1 cellular context compared by ENCODE assay signal in the genomic region with DNA sequence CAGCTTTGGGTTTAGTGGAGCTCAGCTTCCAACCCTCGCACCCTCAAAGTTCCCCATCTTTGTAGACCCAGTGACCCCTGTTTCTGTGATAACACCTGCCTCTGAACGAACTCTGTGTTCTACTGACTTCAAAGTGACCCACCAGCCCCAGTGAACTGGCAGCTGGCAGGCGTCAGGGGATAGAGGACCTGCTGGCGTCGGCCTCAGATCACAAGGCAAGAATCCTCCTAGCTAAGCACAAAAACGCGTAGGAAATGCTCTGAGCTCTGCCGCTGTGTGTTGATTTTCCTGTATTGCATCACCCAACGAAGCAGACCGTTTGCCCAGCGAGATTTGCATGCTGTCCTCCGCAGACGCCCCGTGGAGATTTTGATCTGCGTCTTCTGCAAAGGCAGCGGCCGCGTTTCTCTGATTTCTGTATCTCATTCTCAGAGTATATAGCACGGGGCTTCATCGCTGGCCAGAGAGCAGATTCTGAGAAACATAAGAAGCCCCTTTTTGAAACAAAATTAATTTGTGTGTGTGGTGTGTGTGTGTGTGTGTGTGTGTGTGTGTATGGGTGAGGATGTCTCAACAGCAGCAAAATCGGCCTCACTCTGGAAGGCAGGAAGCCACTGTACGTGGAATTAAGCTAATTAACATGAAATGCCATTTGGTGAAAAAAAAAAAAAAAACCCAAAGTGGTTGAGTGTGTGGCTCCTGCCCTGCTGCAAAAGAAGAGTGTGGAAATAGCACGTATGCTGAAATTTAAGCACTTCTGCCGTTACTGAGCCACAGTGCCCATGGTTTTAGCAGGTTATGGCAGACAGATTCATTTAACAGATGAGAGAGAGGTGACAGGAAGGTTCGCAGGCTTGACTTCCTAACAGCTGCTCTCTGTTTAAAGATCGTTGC.
A peak's percentile ranks its signal among the peaks of the same experiment; 100 is the strongest.
TF ChIP-seq lines count a peak whose summit lies in the region.

No MANE protein-coding gene starts in this region.

TF ChIP-seq in HepG2, 621 proteins besides CTCF, POLR2A, EP300 and RAD21 (continued from another document and continues in another):
- TF ChIP-seq NR2F2 (IDR thresholded peaks at IDR 0.05; ENCODE audit: borderline replicate concordance, low read depth): peak; percentile 57; the same call in 1 of the 2 replicates
- TF ChIP-seq MIER3 (CRISPR knock-in tag; IDR thresholded peaks at IDR 0.05; ENCODE audit: borderline replicate concordance): peak; percentile 77; the same call in 1 of the 2 replicates
- TF ChIP-seq, protein P1, sequence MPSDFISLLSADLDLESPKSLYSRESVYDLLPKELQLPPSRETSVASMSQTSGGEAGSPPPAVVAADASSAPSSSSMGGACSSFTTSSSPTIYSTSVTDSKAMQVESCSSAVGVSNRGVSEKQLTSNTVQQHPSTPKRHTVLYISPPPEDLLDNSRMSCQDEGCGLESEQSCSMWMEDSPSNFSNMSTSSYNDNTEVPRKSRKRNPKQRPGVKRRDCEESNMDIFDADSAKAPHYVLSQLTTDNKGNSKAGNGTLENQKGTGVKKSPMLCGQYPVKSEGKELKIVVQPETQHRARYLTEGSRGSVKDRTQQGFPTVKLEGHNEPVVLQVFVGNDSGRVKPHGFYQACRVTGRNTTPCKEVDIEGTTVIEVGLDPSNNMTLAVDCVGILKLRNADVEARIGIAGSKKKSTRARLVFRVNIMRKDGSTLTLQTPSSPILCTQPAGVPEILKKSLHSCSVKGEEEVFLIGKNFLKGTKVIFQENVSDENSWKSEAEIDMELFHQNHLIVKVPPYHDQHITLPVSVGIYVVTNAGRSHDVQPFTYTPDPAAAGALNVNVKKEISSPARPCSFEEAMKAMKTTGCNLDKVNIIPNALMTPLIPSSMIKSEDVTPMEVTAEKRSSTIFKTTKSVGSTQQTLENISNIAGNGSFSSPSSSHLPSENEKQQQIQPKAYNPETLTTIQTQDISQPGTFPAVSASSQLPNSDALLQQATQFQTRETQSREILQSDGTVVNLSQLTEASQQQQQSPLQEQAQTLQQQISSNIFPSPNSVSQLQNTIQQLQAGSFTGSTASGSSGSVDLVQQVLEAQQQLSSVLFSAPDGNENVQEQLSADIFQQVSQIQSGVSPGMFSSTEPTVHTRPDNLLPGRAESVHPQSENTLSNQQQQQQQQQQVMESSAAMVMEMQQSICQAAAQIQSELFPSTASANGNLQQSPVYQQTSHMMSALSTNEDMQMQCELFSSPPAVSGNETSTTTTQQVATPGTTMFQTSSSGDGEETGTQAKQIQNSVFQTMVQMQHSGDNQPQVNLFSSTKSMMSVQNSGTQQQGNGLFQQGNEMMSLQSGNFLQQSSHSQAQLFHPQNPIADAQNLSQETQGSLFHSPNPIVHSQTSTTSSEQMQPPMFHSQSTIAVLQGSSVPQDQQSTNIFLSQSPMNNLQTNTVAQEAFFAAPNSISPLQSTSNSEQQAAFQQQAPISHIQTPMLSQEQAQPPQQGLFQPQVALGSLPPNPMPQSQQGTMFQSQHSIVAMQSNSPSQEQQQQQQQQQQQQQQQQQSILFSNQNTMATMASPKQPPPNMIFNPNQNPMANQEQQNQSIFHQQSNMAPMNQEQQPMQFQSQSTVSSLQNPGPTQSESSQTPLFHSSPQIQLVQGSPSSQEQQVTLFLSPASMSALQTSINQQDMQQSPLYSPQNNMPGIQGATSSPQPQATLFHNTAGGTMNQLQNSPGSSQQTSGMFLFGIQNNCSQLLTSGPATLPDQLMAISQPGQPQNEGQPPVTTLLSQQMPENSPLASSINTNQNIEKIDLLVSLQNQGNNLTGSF (CRISPR knock-in tag; IDR thresholded peaks at IDR 0.05): no peak
- TF ChIP-seq, protein P2, sequence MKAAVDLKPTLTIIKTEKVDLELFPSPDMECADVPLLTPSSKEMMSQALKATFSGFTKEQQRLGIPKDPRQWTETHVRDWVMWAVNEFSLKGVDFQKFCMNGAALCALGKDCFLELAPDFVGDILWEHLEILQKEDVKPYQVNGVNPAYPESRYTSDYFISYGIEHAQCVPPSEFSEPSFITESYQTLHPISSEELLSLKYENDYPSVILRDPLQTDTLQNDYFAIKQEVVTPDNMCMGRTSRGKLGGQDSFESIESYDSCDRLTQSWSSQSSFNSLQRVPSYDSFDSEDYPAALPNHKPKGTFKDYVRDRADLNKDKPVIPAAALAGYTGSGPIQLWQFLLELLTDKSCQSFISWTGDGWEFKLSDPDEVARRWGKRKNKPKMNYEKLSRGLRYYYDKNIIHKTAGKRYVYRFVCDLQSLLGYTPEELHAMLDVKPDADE (CRISPR knock-in tag; IDR thresholded peaks at IDR 0.05): no peak
- TF ChIP-seq, protein P3, sequence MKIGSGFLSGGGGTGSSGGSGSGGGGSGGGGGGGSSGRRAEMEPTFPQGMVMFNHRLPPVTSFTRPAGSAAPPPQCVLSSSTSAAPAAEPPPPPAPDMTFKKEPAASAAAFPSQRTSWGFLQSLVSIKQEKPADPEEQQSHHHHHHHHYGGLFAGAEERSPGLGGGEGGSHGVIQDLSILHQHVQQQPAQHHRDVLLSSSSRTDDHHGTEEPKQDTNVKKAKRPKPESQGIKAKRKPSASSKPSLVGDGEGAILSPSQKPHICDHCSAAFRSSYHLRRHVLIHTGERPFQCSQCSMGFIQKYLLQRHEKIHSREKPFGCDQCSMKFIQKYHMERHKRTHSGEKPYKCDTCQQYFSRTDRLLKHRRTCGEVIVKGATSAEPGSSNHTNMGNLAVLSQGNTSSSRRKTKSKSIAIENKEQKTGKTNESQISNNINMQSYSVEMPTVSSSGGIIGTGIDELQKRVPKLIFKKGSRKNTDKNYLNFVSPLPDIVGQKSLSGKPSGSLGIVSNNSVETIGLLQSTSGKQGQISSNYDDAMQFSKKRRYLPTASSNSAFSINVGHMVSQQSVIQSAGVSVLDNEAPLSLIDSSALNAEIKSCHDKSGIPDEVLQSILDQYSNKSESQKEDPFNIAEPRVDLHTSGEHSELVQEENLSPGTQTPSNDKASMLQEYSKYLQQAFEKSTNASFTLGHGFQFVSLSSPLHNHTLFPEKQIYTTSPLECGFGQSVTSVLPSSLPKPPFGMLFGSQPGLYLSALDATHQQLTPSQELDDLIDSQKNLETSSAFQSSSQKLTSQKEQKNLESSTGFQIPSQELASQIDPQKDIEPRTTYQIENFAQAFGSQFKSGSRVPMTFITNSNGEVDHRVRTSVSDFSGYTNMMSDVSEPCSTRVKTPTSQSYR (CRISPR knock-in tag; IDR thresholded peaks at IDR 0.05; ENCODE audit: borderline replicate concordance): no peak
- peak; percentile 35; the same call in 1 of the 2 replicates for TF ChIP-seq PHF8 (CRISPR knock-in tag; IDR thresholded peaks at IDR 0.05)
- TF ChIP-seq EHMT2 (IDR thresholded peaks at IDR 0.05; ENCODE audit: borderline replicate concordance, low read depth, low read length): no peak
- TF ChIP-seq, protein P4, sequence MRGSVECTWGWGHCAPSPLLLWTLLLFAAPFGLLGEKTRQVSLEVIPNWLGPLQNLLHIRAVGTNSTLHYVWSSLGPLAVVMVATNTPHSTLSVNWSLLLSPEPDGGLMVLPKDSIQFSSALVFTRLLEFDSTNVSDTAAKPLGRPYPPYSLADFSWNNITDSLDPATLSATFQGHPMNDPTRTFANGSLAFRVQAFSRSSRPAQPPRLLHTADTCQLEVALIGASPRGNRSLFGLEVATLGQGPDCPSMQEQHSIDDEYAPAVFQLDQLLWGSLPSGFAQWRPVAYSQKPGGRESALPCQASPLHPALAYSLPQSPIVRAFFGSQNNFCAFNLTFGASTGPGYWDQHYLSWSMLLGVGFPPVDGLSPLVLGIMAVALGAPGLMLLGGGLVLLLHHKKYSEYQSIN (CRISPR knock-in tag; IDR thresholded peaks at IDR 0.05; ENCODE audit: borderline replicate concordance): no peak
- TF ChIP-seq SSRP1 (CRISPR knock-in tag; IDR thresholded peaks at IDR 0.05): no peak
- no peak for TF ChIP-seq MAZ (IDR thresholded peaks at IDR 0.05; ENCODE audit: borderline replicate concordance, low read depth, low read length)
- TF ChIP-seq MAZ (CRISPR knock-in tag; IDR thresholded peaks at IDR 0.05; ENCODE audit: low read depth): no peak
- TF ChIP-seq GZF1 (CRISPR knock-in tag; IDR thresholded peaks at IDR 0.05): peak; percentile 47; the same call in 1 of the 2 replicates
- no peak for TF ChIP-seq ZNF589 (CRISPR knock-in tag; conservative IDR thresholded peaks at IDR 0.05)
- TF ChIP-seq, protein P5, sequence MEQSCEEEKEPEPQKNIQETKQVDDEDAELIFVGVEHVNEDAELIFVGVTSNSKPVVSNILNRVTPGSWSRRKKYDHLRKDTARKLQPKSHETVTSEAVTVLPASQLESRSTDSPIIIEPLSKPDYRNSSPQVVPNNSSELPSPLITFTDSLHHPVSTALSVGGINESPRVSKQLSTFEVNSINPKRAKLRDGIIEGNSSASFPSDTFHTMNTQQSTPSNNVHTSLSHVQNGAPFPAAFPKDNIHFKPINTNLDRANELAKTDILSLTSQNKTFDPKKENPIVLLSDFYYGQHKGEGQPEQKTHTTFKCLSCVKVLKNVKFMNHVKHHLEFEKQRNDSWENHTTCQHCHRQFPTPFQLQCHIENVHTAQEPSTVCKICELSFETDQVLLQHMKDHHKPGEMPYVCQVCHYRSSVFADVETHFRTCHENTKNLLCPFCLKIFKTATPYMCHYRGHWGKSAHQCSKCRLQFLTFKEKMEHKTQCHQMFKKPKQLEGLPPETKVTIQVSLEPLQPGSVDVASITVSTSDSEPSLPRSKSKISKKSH (CRISPR knock-in tag; IDR thresholded peaks at IDR 0.05; ENCODE audit: borderline replicate concordance): no peak
- TF ChIP-seq, protein P6, sequence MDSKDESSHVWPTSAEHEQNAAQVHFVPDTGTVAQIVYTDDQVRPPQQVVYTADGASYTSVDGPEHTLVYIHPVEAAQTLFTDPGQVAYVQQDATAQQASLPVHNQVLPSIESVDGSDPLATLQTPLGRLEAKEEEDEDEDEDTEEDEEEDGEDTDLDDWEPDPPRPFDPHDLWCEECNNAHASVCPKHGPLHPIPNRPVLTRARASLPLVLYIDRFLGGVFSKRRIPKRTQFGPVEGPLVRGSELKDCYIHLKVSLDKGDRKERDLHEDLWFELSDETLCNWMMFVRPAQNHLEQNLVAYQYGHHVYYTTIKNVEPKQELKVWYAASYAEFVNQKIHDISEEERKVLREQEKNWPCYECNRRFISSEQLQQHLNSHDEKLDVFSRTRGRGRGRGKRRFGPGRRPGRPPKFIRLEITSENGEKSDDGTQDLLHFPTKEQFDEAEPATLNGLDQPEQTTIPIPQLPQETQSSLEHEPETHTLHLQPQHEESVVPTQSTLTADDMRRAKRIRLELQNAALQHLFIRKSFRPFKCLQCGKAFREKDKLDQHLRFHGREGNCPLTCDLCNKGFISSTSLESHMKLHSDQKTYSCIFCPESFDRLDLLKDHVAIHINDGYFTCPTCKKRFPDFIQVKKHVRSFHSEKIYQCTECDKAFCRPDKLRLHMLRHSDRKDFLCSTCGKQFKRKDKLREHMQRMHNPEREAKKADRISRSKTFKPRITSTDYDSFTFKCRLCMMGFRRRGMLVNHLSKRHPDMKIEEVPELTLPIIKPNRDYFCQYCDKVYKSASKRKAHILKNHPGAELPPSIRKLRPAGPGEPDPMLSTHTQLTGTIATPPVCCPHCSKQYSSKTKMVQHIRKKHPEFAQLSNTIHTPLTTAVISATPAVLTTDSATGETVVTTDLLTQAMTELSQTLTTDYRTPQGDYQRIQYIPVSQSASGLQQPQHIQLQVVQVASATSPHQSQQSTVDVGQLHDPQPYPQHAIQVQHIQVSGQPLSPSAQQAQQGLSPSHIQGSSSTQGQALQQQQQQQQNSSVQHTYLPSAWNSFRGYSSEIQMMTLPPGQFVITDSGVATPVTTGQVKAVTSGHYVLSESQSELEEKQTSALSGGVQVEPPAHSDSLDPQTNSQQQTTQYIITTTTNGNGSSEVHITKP (CRISPR knock-in tag; IDR thresholded peaks at IDR 0.05; ENCODE audit: low read depth): no peak; the same call in 1 of the 2 replicates
- peak; percentile 77 for TF ChIP-seq MAFF (IDR thresholded peaks at IDR 0.05; ENCODE audit: low read depth, low read length)
- TF ChIP-seq PCBP2 (optimal IDR thresholded peaks at IDR 0.05; ENCODE audit: low read depth, low read length, poor library complexity, severe bottlenecking): no peak
- no peak for TF ChIP-seq SETDB1 (CRISPR knock-in tag; IDR thresholded peaks at IDR 0.05; ENCODE audit: borderline replicate concordance)
- TF ChIP-seq ZSCAN31 (CRISPR knock-in tag; IDR thresholded peaks at IDR 0.05; ENCODE audit: low read depth): peak; percentile 35; the same call in 1 of the 2 replicates
- peak; percentile 83 for TF ChIP-seq KAT8 (CRISPR knock-in tag; IDR thresholded peaks at IDR 0.05)
- no peak for TF ChIP-seq PAWR (CRISPR knock-in tag; IDR thresholded peaks at IDR 0.05; ENCODE audit: borderline replicate concordance)
- TF ChIP-seq HOXA5 (CRISPR knock-in tag; IDR thresholded peaks at IDR 0.05): peak; percentile 75; the same call in 1 of the 2 replicates
- 0 out of 2 replicates have a peak, but pooled peaks have one; percentile 29 for TF ChIP-seq PPARG (CRISPR knock-in tag; conservative IDR thresholded peaks at IDR 0.05)
- TF ChIP-seq HNF4A (CRISPR knock-in tag; IDR thresholded peaks at IDR 0.05): peak; percentile 59
- TF ChIP-seq ZNF460 (CRISPR knock-in tag; IDR thresholded peaks at IDR 0.05; ENCODE audit: borderline replicate concordance): no peak
- no peak for TF ChIP-seq SRF (IDR thresholded peaks at IDR 0.05; ENCODE audit: low read depth, low read length)
- TF ChIP-seq PHF21A (CRISPR knock-in tag; IDR thresholded peaks at IDR 0.05): peak; percentile 90
- TF ChIP-seq, protein P7, sequence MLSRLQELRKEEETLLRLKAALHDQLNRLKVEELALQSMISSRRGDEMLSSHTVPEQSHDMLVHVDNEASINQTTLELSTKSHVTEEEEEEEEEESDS (CRISPR knock-in tag; IDR thresholded peaks at IDR 0.05; ENCODE audit: borderline replicate concordance): no peak
- TF ChIP-seq ZMAT3 (CRISPR knock-in tag; conservative IDR thresholded peaks at IDR 0.05): no peak
- TF ChIP-seq FOSL1 (CRISPR knock-in tag; IDR thresholded peaks at IDR 0.05; ENCODE audit: borderline replicate concordance): no peak
- TF ChIP-seq, protein P8, sequence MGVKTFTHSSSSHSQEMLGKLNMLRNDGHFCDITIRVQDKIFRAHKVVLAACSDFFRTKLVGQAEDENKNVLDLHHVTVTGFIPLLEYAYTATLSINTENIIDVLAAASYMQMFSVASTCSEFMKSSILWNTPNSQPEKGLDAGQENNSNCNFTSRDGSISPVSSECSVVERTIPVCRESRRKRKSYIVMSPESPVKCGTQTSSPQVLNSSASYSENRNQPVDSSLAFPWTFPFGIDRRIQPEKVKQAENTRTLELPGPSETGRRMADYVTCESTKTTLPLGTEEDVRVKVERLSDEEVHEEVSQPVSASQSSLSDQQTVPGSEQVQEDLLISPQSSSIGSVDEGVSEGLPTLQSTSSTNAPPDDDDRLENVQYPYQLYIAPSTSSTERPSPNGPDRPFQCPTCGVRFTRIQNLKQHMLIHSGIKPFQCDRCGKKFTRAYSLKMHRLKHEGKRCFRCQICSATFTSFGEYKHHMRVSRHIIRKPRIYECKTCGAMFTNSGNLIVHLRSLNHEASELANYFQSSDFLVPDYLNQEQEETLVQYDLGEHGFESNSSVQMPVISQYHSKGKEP (CRISPR knock-in tag; IDR thresholded peaks at IDR 0.05): no peak
- TF ChIP-seq, protein P9, sequence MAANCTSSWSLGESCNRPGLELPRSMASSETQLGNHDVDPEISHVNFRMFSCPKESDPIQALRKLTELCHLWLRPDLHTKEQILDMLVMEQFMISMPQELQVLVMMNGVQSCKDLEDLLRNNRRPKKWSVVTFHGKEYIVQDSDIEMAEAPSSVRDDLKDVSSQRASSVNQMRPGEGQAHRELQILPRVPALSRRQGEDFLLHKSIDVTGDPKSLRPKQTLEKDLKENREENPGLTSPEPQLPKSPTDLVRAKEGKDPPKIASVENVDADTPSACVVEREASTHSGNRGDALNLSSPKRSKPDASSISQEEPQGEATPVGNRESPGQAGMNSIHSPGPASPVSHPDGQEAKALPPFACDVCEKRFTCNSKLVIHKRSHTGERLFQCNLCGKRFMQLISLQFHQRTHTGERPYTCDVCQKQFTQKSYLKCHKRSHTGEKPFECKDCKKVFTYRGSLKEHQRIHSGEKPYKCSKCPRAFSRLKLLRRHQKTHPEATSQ (CRISPR knock-in tag; IDR thresholded peaks at IDR 0.05; ENCODE audit: borderline replicate concordance): no peak
